ENCODE assay signal across 1 cellular context in the genomic region with DNA sequence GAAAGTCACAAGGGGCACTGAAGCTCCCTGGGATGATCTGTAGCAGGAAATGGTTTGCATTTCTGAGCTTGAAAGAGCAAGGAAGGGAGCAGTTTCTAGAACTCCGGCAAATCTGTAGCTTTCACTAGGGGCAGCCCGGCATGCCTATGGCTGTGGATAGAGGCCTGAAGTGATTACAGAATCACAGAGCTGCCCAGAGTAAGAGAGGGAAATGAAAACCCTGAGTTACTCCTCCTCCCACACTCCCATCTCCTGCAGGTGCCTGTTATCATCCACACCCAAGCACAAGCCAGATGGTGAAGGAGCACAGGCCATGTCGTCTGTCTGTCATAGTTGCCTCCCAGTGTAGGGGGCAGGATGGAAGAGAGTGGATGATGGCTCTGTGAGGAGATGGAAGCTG.
TF ChIP-seq lines count a peak whose summit lies in the region.

No MANE protein-coding gene starts in this region.

TF ChIP-seq in H1, 55 proteins besides CTCF, POLR2A, EP300 and RAD21:
- TF ChIP-seq KDM5A (IDR thresholded peaks at IDR 0.05; ENCODE audit: low read length) (no peak), MAX (IDR thresholded peaks at IDR 0.05) (no peak), MAFK (IDR thresholded peaks at IDR 0.05; ENCODE audit: low read depth, low read length) (no peak), CHD1 (IDR thresholded peaks at IDR 0.05; ENCODE audit: low read depth, low read length) (no peak), SAP30 (IDR thresholded peaks at IDR 0.05; ENCODE audit: insufficient read depth, insufficient replicate concordance, low read length) (no peak), HDAC2 (IDR thresholded peaks at IDR 0.05; ENCODE audit: borderline replicate concordance in 1 of 2, low read depth in 2 of 2, low read length in 2 of 2) (no peak), JUN (IDR thresholded peaks at IDR 0.05; ENCODE audit: low read depth, low read length) (no peak), TAF1 (IDR thresholded peaks at IDR 0.05; ENCODE audit: low read depth, low read length) (no peak), KDM4A (IDR thresholded peaks at IDR 0.05; ENCODE audit: low read depth, low read length, severe bottlenecking) (no peak), CTBP2 (IDR thresholded peaks at IDR 0.05; ENCODE audit: borderline replicate concordance, insufficient read depth, insufficient read length, low read length) (no peak), TCF12 (IDR thresholded peaks at IDR 0.05; ENCODE audit: low read depth, low read length) (no peak), ATF3 (IDR thresholded peaks at IDR 0.05; ENCODE audit: insufficient read depth, low read depth, low read length) (no peak), RFX5 (IDR thresholded peaks at IDR 0.05; ENCODE audit: borderline replicate concordance, low read depth, low read length) (no peak), GABPA (IDR thresholded peaks at IDR 0.05; ENCODE audit: borderline replicate concordance, insufficient read depth, low read length) (no peak), ASH2L (IDR thresholded peaks at IDR 0.05; ENCODE audit: low read length) (no peak), POU5F1 (IDR thresholded peaks at IDR 0.05; ENCODE audit: low read depth, low read length) (no peak), SP4 (IDR thresholded peaks at IDR 0.05; ENCODE audit: low read length) (no peak), YY1 (IDR thresholded peaks at IDR 0.05; ENCODE audit: low read depth, low read length) (no peak), SP2 (IDR thresholded peaks at IDR 0.05; ENCODE audit: low read length) (no peak)
- TF ChIP-seq, protein P1, sequence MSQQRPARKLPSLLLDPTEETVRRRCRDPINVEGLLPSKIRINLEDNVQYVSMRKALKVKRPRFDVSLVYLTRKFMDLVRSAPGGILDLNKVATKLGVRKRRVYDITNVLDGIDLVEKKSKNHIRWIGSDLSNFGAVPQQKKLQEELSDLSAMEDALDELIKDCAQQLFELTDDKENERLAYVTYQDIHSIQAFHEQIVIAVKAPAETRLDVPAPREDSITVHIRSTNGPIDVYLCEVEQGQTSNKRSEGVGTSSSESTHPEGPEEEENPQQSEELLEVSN (IDR thresholded peaks at IDR 0.05), result no peak
TF ChIP-seq in H1: peak in this region for 0.
